ENCODE assay signal across 8 cellular contexts in the genomic region with DNA sequence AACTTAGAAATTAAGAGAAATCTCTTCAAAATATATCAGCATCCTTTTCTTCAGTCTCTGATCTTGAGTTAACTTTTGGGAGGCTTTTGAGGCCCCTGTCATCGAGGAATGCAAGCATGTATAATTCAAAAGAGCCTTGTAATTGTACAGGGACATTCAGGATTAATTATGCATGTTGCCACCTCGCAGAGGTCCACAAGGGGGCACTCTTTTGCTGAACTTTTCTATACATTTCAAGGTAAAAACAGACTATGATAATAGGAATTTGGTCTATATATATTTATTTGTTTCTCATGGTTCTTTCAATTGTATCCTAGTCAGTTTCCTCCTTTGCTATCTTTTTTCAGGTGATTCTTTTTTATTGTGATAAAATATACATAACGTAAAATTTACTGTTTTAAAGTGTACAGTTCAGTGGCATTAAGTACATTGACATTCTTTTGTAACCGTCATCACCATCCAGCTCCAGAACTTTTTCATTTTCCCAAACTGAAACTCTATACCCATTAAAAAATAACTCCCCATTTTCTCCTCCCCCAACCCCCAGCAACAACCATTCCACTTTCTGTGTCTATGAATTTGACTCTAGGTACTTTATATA. TPM values are rescaled to one million over a fixed set of nuclear protein-coding genes. Genes with fewer than 3 reads are reported as not detected.
DNase-seq lines count a peak whose midpoint lies in the region; ATAC-seq and TF ChIP-seq lines count a peak whose summit lies in the region.

No MANE protein-coding gene starts in this region.

- POLR2A ChIA-PET in PC-9 (lab: Charles Lee; ENCODE audit: unreplicated experiment), result no interaction called here

- no peak overlapping the region for H3K4me3 ChIP-seq in PC-9
- no peak overlapping the region for H3K4me3 ChIP-seq in right cardiac atrium (ENCODE audit: low read length)

- no peak overlapping the region for H3K4me3 Mint-ChIP-seq in activated naive CD8-positive, alpha-beta T cell treated with anti-CD3 and anti-CD28 coated beads for 36 hours

- peak; percentile 38 for DNase-seq in EH (ENCODE audit: low read depth)
- peak; percentile 29 to 38 for DNase-seq in PC-9
- DNase-seq in activated naive CD8-positive, alpha-beta T cell treated with anti-CD3 and anti-CD28 coated beads for 36 hours, result peak; percentile 19
- peak in 2 of 3 donors; percentile 38 to 77 for DNase-seq in right cardiac atrium
- DNase-seq in stimulated activated CD4-positive, alpha-beta T cell treated with anti-CD3 and anti-CD28 coated beads, Interleukin-12 subunit alpha, Interleukin-12 subunit beta, amount 100 ng/mL, for 24 hours (ENCODE audit: low read depth in 2 of 2), result peak; percentile 6 to 49

- H3K27ac ChIP-seq in PC-9, result no peak overlapping the region
- no peak overlapping the region for H3K27ac ChIP-seq in right cardiac atrium (ENCODE audit: low read length)

- no peaks in the 10 kb centered on the region for H3K4me1 Mint-ChIP-seq in activated naive CD8-positive, alpha-beta T cell treated with anti-CD3 and anti-CD28 coated beads for 36 hours

- ATAC-seq in HG03196 (IDR thresholded peaks at IDR 0.05; ENCODE audit: unreplicated experiment) (peak; percentile 47), right cardiac atrium (no peak), GM21717 (IDR thresholded peaks at IDR 0.05; ENCODE audit: unreplicated experiment) (no peak), HG03565 (IDR thresholded peaks at IDR 0.05; ENCODE audit: unreplicated experiment) (no peak)

- H3K27me3 Mint-ChIP-seq in activated naive CD8-positive, alpha-beta T cell treated with anti-CD3 and anti-CD28 coated beads for 36 hours, result peaks cover 23% of the 10 kb centered on the region

- TF ChIP-seq CTCF in PC-9 (conservative IDR thresholded peaks at IDR 0.05), result peak; percentile 86

- no peak overlapping the region for H2AFZ ChIP-seq in PC-9

- no peaks in the 10 kb centered on the region for H3K9me3 Mint-ChIP-seq in activated naive CD8-positive, alpha-beta T cell treated with anti-CD3 and anti-CD28 coated beads for 36 hours

- no peaks in the 10 kb centered on the region for H3K9me2 ChIP-seq in PC-9 (ENCODE audit: insufficient read depth)

- H3K4me1 ChIP-seq in PC-9 (replicated peaks; ENCODE audit: insufficient read depth), result no peaks in the 10 kb centered on the region
- H3K4me1 ChIP-seq in right cardiac atrium (ENCODE audit: control insufficient read depth, insufficient read depth, low read length), result no peaks in the 10 kb centered on the region

- H3K4me2 ChIP-seq in PC-9, result no peak overlapping the region

- H3K79me2 ChIP-seq in PC-9 (ENCODE audit: low read depth), result no peaks in the 10 kb centered on the region

- no peaks in the 10 kb centered on the region for H3K36me3 ChIP-seq in PC-9 (ENCODE audit: low read depth)

- H3K36me3 Mint-ChIP-seq in activated naive CD8-positive, alpha-beta T cell treated with anti-CD3 and anti-CD28 coated beads for 36 hours, result no peaks in the 10 kb centered on the region

- H3K27me3 ChIP-seq in PC-9 (ENCODE audit: insufficient read depth, low read depth) (no peaks in the 10 kb centered on the region), right cardiac atrium (ENCODE audit: control insufficient read depth, insufficient read depth) (no peaks in the 10 kb centered on the region)

- H4K20me1 ChIP-seq in PC-9 (ENCODE audit: insufficient read depth), result no peaks in the 10 kb centered on the region

- H3K9me3 ChIP-seq in PC-9 (ENCODE audit: insufficient read depth, low read depth), result 0 out of 2 replicates have a peak, but pooled peaks cover 4% of the 10 kb centered on the region
- H3K9me3 ChIP-seq in right cardiac atrium (ENCODE audit: control insufficient read depth, low read length), result no peaks in the 10 kb centered on the region

- BruUV-seq in PC-9 (replicated peaks; lab: Mats Ljungman, UMichigan), result no TSS peak

- CTCF ChIA-PET in PC-9 (lab: Charles Lee), result interaction anchor here (0.6 kb wide), 1 partner anchor 161 kb away, joined by 3 read pairs; no protein-coding TSS in a partner anchor

- no peaks in the 10 kb centered on the region for H3F3A ChIP-seq in PC-9 (ENCODE audit: insufficient read depth, low read depth)

- 37% methylated on average over 4 of the region's 4 CpGs for WGBS in right cardiac atrium

- no peak overlapping the region for H3K27ac Mint-ChIP-seq in activated naive CD8-positive, alpha-beta T cell treated with anti-CD3 and anti-CD28 coated beads for 36 hours

- intact Hi-C loops in PC-9 (cut with micrococcal nuclease; ENCODE audit: unreplicated experiment) (loop anchor here (2.0 kb wide), 1 partner anchor 160 kb away; no protein-coding TSS in a partner anchor), right cardiac atrium (cut with DNase I) (loop anchor here in 3 of 4 donors (5.0 to 10.0 kb wide), 3 partner anchors 69 to 162 kb away; partner anchors contain the start of gene LRRK2 (in 3 of the 3))

RNA-seq across cellular contexts. Expression of gene SLC2A13, which starts 47.0 kb away (rescaled TPM):
- total RNA-seq in PC-9 (2021) (1.0 and 1.6 TPM in 2 replicates), right cardiac atrium (10 to 100 TPM in 1 of 4 donors, 1 to 10 TPM in 3; 6.7 to 15.5 (median 7.4) TPM)
- 1 to 10 TPM; 4.9 to 5.6 TPM for total RNA-seq in activated naive CD8-positive, alpha-beta T cell treated with anti-CD3 and anti-CD28 coated beads for 36 hours
- polyA plus RNA-seq in right cardiac atrium, result 2.8 TPM
